ENCODE assay signal across 12 cellular contexts in the genomic region with DNA sequence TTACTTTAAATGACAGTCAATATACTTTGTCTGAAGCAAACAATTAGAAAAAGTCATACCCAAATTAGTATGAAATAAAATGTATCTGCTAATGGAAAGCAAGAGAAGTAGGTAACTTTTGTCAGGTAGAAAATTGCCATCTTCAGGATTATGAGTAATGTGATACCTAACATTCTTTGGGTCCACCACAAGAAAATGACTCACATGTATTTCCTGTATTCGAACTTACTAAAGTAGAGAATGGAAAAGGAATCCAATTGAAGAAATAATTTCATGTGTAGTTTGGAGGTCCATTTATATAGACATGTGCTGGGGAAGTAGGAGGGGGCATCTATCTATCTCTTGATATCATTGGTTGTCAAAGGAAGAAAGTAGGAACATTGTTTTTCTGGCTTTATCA.
DNase-seq lines count a peak whose midpoint lies in the region; ATAC-seq, FAIRE-seq and TF ChIP-seq lines count a peak whose summit lies in the region.
"Had no signal": no experiment of that assay in that cellular context is flagged by ENCODE, and none has a peak within 500 bp of the region (broad histone marks: within the 10 kb centered on the region; RNA-seq: fewer than 3 reads in every experiment).

No MANE protein-coding gene starts in this region.

- H3K36me3 ChIP-seq in kidney epithelial cell (ENCODE audit: control insufficient read depth, insufficient read depth, low read length): no peaks in the 10 kb centered on the region
- H3K36me3 ChIP-seq: colonic mucosa had no signal

- FAIRE-seq in HTR-8/SVneo (lab: Jason Lieb, UNC): peak; percentile 16

- in situ Hi-C loops in astrocyte of the cerebellum (cut with HindIII; ENCODE audit: low sequenced_read_pairs): no loop called here

- TF ChIP-seq CTCF in astrocyte of the cerebellum (IDR thresholded peaks at IDR 0.05; ENCODE audit: low read depth, low read length, missing control alignments): no peak
- no peak for TF ChIP-seq CTCF in kidney epithelial cell (IDR thresholded peaks at IDR 0.05; ENCODE audit: insufficient read depth, low read length, poor library complexity, severe bottlenecking)

- no peaks in the 10 kb centered on the region for H3K27me3 ChIP-seq in kidney epithelial cell (ENCODE audit: control insufficient read depth, insufficient read depth, low read length)
- H3K27me3 ChIP-seq: colonic mucosa had no signal

- peak; percentile 3 for DNase-seq in AG08396 (ENCODE audit: low spot score)
- DNase-seq in HTR-8/SVneo (ENCODE audit: insufficient read length, low spot score): peak; percentile 32
- DNase-seq in astrocyte of the cerebellum (ENCODE audit: low read depth): peak; percentile 55
- peak; percentile 47 for DNase-seq in kidney epithelial cell (ENCODE audit: low read depth)
- no peak for DNase-seq in NCI-H446 (lab: John Stamatoyannopoulos, UW)
- DNase-seq in amniotic stem cell (lab: John Stamatoyannopoulos, UW): no peak
- DNase-seq in DMS79 (lab: John Stamatoyannopoulos, UW): no peak
- DNase-seq: activated B cell treated with CpG ODN at 0.5 μM for 24 hours; activated naive CD4-positive, alpha-beta T cell treated with anti-CD3 and anti-CD28 coated beads, Interleukin-2, amount 10 ng/mL, durations not matched to agents 7 days and 5 days; colonic mucosa; NCI-H2081 had no signal

- no peak for ATAC-seq in HG02884 (IDR thresholded peaks at IDR 0.05; ENCODE audit: unreplicated experiment)

- no peak overlapping the region for H3K4me3 ChIP-seq in astrocyte of the cerebellum (ENCODE audit: low read depth, low read length)
- no peak overlapping the region for H3K4me3 ChIP-seq in kidney epithelial cell (ENCODE audit: low read depth, low read length)
- H3K4me3 ChIP-seq: colonic mucosa had no signal

Comparison
In these comparisons a context has a peak if more than half of its experiments do, and no peak if none do; other contexts are left out.
1. DNase-seq: peak in AG08396 (single experiment), HTR-8/SVneo (single experiment), astrocyte of the cerebellum (single experiment) and kidney epithelial cell (single experiment); none in NCI-H446 (0 of 2), amniotic stem cell (single experiment) and DMS79 (single experiment).